Comparison of ENCODE assay signal across 1 cellular context in genomic region chr22:20980938-20981722, GRCh38.
TF ChIP-seq lines count a peak whose summit lies in the region.

No MANE protein-coding gene starts in this region.

TF ChIP-seq in GM23338, 12 proteins besides CTCF, POLR2A, EP300 and RAD21:
- no peak for TF ChIP-seq ZNF462 (CRISPR knock-in tag; IDR thresholded peaks at IDR 0.05)
- TF ChIP-seq ZNF331 (CRISPR knock-in tag; IDR thresholded peaks at IDR 0.05; ENCODE audit: low read depth): no peak
- TF ChIP-seq EZH2phosphoT487 (IDR thresholded peaks at IDR 0.05; ENCODE audit: unreplicated experiment): no peak
- no peak for TF ChIP-seq JUNB (IDR thresholded peaks at IDR 0.05; ENCODE audit: unreplicated experiment)
- no peak for TF ChIP-seq REST (IDR thresholded peaks at IDR 0.05; ENCODE audit: unreplicated experiment)
- TF ChIP-seq EZH2 (IDR thresholded peaks at IDR 0.05; ENCODE audit: low read depth, unreplicated experiment): no peak
